ENCODE assay signal across 18 cellular contexts in genomic region chr17:28544402-28545140, GRCh38. TPM values are rescaled to one million over a fixed set of nuclear protein-coding genes. Genes with fewer than 3 reads are reported as not detected.
"Had no signal": no experiment of that assay in that cellular context is flagged by ENCODE, and none has a peak within 500 bp of the region (broad histone marks: within the 10 kb centered on the region; RNA-seq: fewer than 3 reads in every experiment).

No MANE protein-coding gene starts in this region.

- H3K4me3 Mint-ChIP-seq: activated CD4-positive, alpha-beta T cell treated with anti-CD3 and anti-CD28 coated beads, Interleukin-2, amount 10 ng/mL, durations not matched to agents 24 days and 14 days; activated CD8-positive, alpha-beta T cell treated with anti-CD3 and anti-CD28 coated beads for 36 hours; activated naive CD4-positive, alpha-beta T cell treated with anti-CD3 and anti-CD28 coated beads, Interleukin-2, amount 50 U/mL, for 24 hours; immature natural killer cell; memory B cell; naive thymus-derived CD4-positive, alpha-beta T cell had no signal

- H3K4me1 ChIP-seq: ascending aorta, parathyroid adenoma, tibial artery had no signal

- H3K27me3 ChIP-seq: ascending aorta, esophagus muscularis mucosa, heart right ventricle had no signal

- H3K36me3 Mint-ChIP-seq: activated naive CD4-positive, alpha-beta T cell treated with anti-CD3 and anti-CD28 coated beads, Interleukin-2, amount 50 U/mL, for 24 hours had no signal

- H3K9me3 ChIP-seq: ascending aorta, esophagus muscularis mucosa, heart right ventricle, tibial artery had no signal

- ATAC-seq: activated CD8-positive, alpha-beta T cell treated with anti-CD3 and anti-CD28 coated beads for 36 hours; heart right ventricle; left ventricle myocardium superior; naive thymus-derived CD4-positive, alpha-beta T cell had no signal

- H3K79me2 ChIP-seq: parathyroid adenoma had no signal

- H2AFZ ChIP-seq: parathyroid adenoma had no signal

- H3K27ac ChIP-seq: ascending aorta, esophagus muscularis mucosa, heart right ventricle, parathyroid adenoma, tibial artery had no signal

- H3K27me3 Mint-ChIP-seq: activated CD4-positive, alpha-beta T cell treated with anti-CD3 and anti-CD28 coated beads, Interleukin-2, amount 10 ng/mL, durations not matched to agents 24 days and 14 days; activated CD8-positive, alpha-beta T cell treated with anti-CD3 and anti-CD28 coated beads for 36 hours; activated naive CD4-positive, alpha-beta T cell treated with anti-CD3 and anti-CD28 coated beads, Interleukin-2, amount 50 U/mL, for 24 hours; memory B cell; naive thymus-derived CD4-positive, alpha-beta T cell had no signal

- H3K9me3 Mint-ChIP-seq: activated CD4-positive, alpha-beta T cell treated with anti-CD3 and anti-CD28 coated beads, Interleukin-2, amount 10 ng/mL, durations not matched to agents 24 days and 14 days; activated CD8-positive, alpha-beta T cell treated with anti-CD3 and anti-CD28 coated beads for 36 hours; activated naive CD4-positive, alpha-beta T cell treated with anti-CD3 and anti-CD28 coated beads, Interleukin-2, amount 50 U/mL, for 24 hours; immature natural killer cell; memory B cell; naive thymus-derived CD4-positive, alpha-beta T cell had no signal

- DNase-seq: activated CD4-positive, alpha-beta T cell treated with anti-CD3 and anti-CD28 coated beads, Interleukin-2, amount 10 ng/mL, durations not matched to agents 24 days and 14 days; activated CD8-positive, alpha-beta T cell treated with anti-CD3 and anti-CD28 coated beads for 36 hours; activated T-cell treated with anti-CD3 and anti-CD28 coated beads, Interleukin-2, amount 50 U/mL, for 1 hour; effector CD4-positive, alpha-beta T cell; heart right ventricle; immature natural killer cell; left ventricle myocardium superior; naive thymus-derived CD4-positive, alpha-beta T cell; retina; stimulated activated naive CD4-positive, alpha-beta T cell treated with Interleukin-2 at 50 U/mL for 16 hours; tibial artery had no signal

- H3K4me3 ChIP-seq: ascending aorta, esophagus muscularis mucosa, heart right ventricle, tibial artery had no signal

- H3K27ac Mint-ChIP-seq: activated CD4-positive, alpha-beta T cell treated with anti-CD3 and anti-CD28 coated beads, Interleukin-2, amount 10 ng/mL, durations not matched to agents 24 days and 14 days; activated CD8-positive, alpha-beta T cell treated with anti-CD3 and anti-CD28 coated beads for 36 hours; activated naive CD4-positive, alpha-beta T cell treated with anti-CD3 and anti-CD28 coated beads, Interleukin-2, amount 50 U/mL, for 24 hours; memory B cell had no signal

- H3K9ac ChIP-seq: parathyroid adenoma had no signal

- FAIRE-seq: endothelial cell of umbilical vein had no signal

RNA-seq across cellular contexts. Expression of gene FOXN1, which starts 38.4 kb away (rescaled TPM):
- total RNA-seq: activated CD4-positive, alpha-beta T cell treated with anti-CD3 and anti-CD28 coated beads, Interleukin-2, amount 10 ng/mL, durations not matched to agents 24 days and 14 days; activated CD8-positive, alpha-beta T cell treated with anti-CD3 and anti-CD28 coated beads for 36 hours; ascending aorta; endothelial cell of umbilical vein; esophagus muscularis mucosa; heart right ventricle; left ventricle myocardium superior; naive thymus-derived CD4-positive, alpha-beta T cell; subcutaneous adipose tissue had no signal
- polyA plus RNA-seq: endothelial cell of umbilical vein; heart right ventricle; immature natural killer cell; naive thymus-derived CD4-positive, alpha-beta T cell had no signal
